Comparison of ENCODE assay signal across 2 cellular contexts in the genomic region with DNA sequence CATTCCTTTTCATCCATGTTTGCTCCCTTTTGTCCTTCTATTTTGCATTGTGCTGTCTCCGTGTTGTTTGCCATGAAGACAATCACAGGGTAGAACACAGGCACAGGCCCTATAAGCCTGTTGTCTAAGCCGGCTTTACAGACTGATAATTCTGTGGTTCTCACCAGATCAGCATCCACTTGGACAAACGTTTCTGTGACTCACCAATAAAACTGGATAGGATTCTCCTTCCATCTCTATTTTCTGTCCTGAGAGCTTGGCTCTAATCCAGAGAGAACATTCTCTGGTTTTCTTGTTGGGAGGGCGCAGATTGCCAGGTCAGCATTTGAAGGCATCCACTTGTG.
TF ChIP-seq lines count a peak whose summit lies in the region.

No MANE protein-coding gene starts in this region.

TF ChIP-seq in GM23338, 12 proteins besides CTCF, POLR2A, EP300 and RAD21 (continued from another document):
- TF ChIP-seq REST (IDR thresholded peaks at IDR 0.05; ENCODE audit: unreplicated experiment) (no peak), NANOG (IDR thresholded peaks at IDR 0.05; ENCODE audit: borderline replicate concordance) (no peak), STAT1 (IDR thresholded peaks at IDR 0.05; ENCODE audit: unreplicated experiment) (no peak), EZH2 (IDR thresholded peaks at IDR 0.05; ENCODE audit: low read depth, unreplicated experiment) (no peak), JUNB (IDR thresholded peaks at IDR 0.05; ENCODE audit: unreplicated experiment) (no peak), POLR2AphosphoS5 (IDR thresholded peaks at IDR 0.05; ENCODE audit: low read depth) (no peak)
- TF ChIP-seq, protein P1, sequence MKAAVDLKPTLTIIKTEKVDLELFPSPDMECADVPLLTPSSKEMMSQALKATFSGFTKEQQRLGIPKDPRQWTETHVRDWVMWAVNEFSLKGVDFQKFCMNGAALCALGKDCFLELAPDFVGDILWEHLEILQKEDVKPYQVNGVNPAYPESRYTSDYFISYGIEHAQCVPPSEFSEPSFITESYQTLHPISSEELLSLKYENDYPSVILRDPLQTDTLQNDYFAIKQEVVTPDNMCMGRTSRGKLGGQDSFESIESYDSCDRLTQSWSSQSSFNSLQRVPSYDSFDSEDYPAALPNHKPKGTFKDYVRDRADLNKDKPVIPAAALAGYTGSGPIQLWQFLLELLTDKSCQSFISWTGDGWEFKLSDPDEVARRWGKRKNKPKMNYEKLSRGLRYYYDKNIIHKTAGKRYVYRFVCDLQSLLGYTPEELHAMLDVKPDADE (IDR thresholded peaks at IDR 0.05) = no peak
- TF ChIP-seq, protein P2, sequence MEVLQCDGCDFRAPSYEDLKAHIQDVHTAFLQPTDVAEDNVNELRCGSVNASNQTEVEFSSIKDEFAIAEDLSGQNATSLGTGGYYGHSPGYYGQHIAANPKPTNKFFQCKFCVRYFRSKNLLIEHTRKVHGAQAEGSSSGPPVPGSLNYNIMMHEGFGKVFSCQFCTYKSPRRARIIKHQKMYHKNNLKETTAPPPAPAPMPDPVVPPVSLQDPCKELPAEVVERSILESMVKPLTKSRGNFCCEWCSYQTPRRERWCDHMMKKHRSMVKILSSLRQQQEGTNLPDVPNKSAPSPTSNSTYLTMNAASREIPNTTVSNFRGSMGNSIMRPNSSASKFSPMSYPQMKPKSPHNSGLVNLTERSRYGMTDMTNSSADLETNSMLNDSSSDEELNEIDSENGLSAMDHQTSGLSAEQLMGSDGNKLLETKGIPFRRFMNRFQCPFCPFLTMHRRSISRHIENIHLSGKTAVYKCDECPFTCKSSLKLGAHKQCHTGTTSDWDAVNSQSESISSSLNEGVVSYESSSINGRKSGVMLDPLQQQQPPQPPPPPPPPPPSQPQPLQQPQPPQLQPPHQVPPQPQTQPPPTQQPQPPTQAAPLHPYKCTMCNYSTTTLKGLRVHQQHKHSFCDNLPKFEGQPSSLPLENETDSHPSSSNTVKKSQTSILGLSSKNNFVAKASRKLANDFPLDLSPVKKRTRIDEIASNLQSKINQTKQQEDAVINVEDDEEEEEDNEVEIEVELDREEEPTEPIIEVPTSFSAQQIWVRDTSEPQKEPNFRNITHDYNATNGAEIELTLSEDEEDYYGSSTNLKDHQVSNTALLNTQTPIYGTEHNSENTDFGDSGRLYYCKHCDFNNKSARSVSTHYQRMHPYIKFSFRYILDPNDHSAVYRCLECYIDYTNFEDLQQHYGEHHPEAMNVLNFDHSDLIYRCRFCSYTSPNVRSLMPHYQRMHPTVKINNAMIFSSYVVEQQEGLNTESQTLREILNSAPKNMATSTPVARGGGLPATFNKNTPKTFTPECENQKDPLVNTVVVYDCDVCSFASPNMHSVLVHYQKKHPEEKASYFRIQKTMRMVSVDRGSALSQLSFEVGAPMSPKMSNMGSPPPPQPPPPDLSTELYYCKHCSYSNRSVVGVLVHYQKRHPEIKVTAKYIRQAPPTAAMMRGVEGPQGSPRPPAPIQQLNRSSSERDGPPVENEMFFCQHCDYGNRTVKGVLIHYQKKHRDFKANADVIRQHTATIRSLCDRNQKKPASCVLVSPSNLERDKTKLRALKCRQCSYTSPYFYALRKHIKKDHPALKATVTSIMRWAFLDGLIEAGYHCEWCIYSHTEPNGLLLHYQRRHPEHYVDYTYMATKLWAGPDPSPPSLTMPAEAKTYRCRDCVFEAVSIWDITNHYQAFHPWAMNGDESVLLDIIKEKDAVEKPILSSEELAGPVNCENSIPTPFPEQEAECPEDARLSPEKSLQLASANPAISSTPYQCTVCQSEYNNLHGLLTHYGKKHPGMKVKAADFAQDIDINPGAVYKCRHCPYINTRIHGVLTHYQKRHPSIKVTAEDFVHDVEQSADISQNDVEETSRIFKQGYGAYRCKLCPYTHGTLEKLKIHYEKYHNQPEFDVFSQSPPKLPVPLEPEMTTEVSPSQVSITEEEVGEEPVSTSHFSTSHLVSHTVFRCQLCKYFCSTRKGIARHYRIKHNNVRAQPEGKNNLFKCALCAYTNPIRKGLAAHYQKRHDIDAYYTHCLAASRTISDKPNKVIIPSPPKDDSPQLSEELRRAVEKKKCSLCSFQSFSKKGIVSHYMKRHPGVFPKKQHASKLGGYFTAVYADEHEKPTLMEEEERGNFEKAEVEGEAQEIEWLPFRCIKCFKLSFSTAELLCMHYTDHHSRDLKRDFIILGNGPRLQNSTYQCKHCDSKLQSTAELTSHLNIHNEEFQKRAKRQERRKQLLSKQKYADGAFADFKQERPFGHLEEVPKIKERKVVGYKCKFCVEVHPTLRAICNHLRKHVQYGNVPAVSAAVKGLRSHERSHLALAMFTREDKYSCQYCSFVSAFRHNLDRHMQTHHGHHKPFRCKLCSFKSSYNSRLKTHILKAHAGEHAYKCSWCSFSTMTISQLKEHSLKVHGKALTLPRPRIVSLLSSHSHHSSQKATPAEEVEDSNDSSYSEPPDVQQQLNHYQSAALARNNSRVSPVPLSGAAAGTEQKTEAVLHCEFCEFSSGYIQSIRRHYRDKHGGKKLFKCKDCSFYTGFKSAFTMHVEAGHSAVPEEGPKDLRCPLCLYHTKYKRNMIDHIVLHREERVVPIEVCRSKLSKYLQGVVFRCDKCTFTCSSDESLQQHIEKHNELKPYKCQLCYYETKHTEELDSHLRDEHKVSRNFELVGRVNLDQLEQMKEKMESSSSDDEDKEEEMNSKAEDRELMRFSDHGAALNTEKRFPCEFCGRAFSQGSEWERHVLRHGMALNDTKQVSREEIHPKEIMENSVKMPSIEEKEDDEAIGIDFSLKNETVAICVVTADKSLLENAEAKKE (CRISPR knock-in tag; IDR thresholded peaks at IDR 0.05) = no peak

TF ChIP-seq in WTC11, 78 proteins besides CTCF, POLR2A, EP300 and RAD21 (continued from another document):
- TF ChIP-seq, protein P3, sequence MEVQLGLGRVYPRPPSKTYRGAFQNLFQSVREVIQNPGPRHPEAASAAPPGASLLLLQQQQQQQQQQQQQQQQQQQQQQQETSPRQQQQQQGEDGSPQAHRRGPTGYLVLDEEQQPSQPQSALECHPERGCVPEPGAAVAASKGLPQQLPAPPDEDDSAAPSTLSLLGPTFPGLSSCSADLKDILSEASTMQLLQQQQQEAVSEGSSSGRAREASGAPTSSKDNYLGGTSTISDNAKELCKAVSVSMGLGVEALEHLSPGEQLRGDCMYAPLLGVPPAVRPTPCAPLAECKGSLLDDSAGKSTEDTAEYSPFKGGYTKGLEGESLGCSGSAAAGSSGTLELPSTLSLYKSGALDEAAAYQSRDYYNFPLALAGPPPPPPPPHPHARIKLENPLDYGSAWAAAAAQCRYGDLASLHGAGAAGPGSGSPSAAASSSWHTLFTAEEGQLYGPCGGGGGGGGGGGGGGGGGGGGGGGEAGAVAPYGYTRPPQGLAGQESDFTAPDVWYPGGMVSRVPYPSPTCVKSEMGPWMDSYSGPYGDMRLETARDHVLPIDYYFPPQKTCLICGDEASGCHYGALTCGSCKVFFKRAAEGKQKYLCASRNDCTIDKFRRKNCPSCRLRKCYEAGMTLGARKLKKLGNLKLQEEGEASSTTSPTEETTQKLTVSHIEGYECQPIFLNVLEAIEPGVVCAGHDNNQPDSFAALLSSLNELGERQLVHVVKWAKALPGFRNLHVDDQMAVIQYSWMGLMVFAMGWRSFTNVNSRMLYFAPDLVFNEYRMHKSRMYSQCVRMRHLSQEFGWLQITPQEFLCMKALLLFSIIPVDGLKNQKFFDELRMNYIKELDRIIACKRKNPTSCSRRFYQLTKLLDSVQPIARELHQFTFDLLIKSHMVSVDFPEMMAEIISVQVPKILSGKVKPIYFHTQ (CRISPR knock-in tag; IDR thresholded peaks at IDR 0.05) = no peak
- TF ChIP-seq ZNF232 (CRISPR knock-in tag; IDR thresholded peaks at IDR 0.05) (no peak), ESRRA (CRISPR knock-in tag; IDR thresholded peaks at IDR 0.05; ENCODE audit: borderline replicate concordance) (no peak), RORB (CRISPR knock-in tag; IDR thresholded peaks at IDR 0.05) (no peak)
